1 cellular context compared by ENCODE assay signal in the genomic region with DNA sequence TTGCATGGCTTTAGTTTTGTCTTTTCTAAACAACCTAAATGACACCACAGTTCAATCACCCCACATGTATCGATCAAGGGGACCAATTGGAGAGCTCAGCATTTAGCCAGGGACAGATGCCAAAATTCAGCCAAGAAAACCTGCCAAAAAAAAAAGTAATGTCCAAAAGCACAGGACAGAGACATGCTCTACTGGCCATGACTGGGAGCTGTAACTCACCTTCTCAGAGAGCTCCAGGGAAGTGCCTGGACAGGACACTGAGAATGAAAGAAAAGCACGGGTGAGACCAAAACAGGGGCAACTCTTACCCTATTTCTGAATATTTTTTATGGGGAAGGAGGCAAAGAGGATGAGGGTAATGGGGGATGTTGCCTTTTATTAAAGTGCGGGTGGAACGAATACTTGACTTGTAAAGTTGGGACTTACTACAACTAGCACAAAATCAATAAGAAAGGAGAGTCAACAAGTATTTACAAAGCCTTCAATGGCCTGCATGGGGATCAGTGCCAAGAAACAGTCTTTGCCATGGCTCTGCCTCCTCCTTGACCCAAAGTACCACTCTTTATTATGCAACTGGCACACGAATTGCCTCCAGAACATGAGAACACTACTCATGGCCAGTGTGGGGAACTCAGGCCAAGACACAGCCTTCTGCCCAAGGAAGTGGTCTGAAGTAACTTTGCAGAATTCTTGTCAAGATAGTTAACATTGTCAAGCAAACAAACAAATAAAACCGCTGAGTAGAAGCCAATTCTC.
TF ChIP-seq lines count a peak whose summit lies in the region.

No MANE protein-coding gene starts in this region.

TF ChIP-seq in GM23338, 12 proteins besides CTCF, POLR2A, EP300 and RAD21 (continued from another document):
- TF ChIP-seq CREB1 (CRISPR knock-in tag; IDR thresholded peaks at IDR 0.05; ENCODE audit: low read depth), result no peak
- no peak for TF ChIP-seq POLR2AphosphoS5 (IDR thresholded peaks at IDR 0.05; ENCODE audit: low read depth)
- no peak for TF ChIP-seq ZNF114 (CRISPR knock-in tag; IDR thresholded peaks at IDR 0.05)
- TF ChIP-seq, protein P1, sequence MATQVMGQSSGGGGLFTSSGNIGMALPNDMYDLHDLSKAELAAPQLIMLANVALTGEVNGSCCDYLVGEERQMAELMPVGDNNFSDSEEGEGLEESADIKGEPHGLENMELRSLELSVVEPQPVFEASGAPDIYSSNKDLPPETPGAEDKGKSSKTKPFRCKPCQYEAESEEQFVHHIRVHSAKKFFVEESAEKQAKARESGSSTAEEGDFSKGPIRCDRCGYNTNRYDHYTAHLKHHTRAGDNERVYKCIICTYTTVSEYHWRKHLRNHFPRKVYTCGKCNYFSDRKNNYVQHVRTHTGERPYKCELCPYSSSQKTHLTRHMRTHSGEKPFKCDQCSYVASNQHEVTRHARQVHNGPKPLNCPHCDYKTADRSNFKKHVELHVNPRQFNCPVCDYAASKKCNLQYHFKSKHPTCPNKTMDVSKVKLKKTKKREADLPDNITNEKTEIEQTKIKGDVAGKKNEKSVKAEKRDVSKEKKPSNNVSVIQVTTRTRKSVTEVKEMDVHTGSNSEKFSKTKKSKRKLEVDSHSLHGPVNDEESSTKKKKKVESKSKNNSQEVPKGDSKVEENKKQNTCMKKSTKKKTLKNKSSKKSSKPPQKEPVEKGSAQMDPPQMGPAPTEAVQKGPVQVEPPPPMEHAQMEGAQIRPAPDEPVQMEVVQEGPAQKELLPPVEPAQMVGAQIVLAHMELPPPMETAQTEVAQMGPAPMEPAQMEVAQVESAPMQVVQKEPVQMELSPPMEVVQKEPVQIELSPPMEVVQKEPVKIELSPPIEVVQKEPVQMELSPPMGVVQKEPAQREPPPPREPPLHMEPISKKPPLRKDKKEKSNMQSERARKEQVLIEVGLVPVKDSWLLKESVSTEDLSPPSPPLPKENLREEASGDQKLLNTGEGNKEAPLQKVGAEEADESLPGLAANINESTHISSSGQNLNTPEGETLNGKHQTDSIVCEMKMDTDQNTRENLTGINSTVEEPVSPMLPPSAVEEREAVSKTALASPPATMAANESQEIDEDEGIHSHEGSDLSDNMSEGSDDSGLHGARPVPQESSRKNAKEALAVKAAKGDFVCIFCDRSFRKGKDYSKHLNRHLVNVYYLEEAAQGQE (IDR thresholded peaks at IDR 0.05; ENCODE audit: unreplicated experiment), result no peak
- no peak for TF ChIP-seq EZH2 (IDR thresholded peaks at IDR 0.05; ENCODE audit: low read depth, unreplicated experiment)
- no peak for TF ChIP-seq JUNB (IDR thresholded peaks at IDR 0.05; ENCODE audit: unreplicated experiment)
- TF ChIP-seq EZH2phosphoT487 (IDR thresholded peaks at IDR 0.05; ENCODE audit: unreplicated experiment), result no peak
- TF ChIP-seq STAT1 (IDR thresholded peaks at IDR 0.05; ENCODE audit: unreplicated experiment), result no peak
- TF ChIP-seq ZNF331 (CRISPR knock-in tag; IDR thresholded peaks at IDR 0.05; ENCODE audit: low read depth), result no peak
- TF ChIP-seq, protein P2, sequence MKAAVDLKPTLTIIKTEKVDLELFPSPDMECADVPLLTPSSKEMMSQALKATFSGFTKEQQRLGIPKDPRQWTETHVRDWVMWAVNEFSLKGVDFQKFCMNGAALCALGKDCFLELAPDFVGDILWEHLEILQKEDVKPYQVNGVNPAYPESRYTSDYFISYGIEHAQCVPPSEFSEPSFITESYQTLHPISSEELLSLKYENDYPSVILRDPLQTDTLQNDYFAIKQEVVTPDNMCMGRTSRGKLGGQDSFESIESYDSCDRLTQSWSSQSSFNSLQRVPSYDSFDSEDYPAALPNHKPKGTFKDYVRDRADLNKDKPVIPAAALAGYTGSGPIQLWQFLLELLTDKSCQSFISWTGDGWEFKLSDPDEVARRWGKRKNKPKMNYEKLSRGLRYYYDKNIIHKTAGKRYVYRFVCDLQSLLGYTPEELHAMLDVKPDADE (IDR thresholded peaks at IDR 0.05), result no peak
